Comparison of ENCODE assay signal across 8 cellular contexts in genomic region chr9:32526042-32526706, GRCh38.
A peak's percentile ranks its signal among the peaks of the same experiment; 100 is the strongest.
DNase-seq lines count a peak whose midpoint lies in the region; ATAC-seq and TF ChIP-seq lines count a peak whose summit lies in the region.

Gene RIGI (minus strand): TSS chr9:32526196. CDS start chr9:32526166, 30 bp downstream.

- TF ChIP-seq CTCF in AG09309 (IDR thresholded peaks at IDR 0.05; ENCODE audit: control insufficient read depth, insufficient read depth, low read depth, low read length, missing control alignments) (peak; percentile 48), choroid plexus epithelial cell (conservative IDR thresholded peaks at IDR 0.05; ENCODE audit: low read depth, low read length) (peak; percentile 66)

- ATAC-seq in GM18907 (IDR thresholded peaks at IDR 0.05; ENCODE audit: unreplicated experiment) (peak; percentile 86), HG03159 (IDR thresholded peaks at IDR 0.05; ENCODE audit: unreplicated experiment) (peak; percentile 67)

- DNase-seq in AG09309 (ENCODE audit: low read depth) (peak; percentile 55), NCI-H2227 (lab: John Stamatoyannopoulos, UW; ENCODE audit: unreplicated experiment) (peak; percentile 83), choroid plexus epithelial cell (ENCODE audit: low read depth) (peak; percentile 94), kidney tubule cell (ENCODE audit: low spot score) (peak; percentile 96)
- DNase-seq in activated CD4-positive, CD25-positive, alpha-beta regulatory T cell treated with anti-CD3 and anti-CD28 coated beads, Interleukin-2, amount 50 U/mL, for 72 hours: peak; percentile 71
- peak; percentile 33 to 67 (median 56) for DNase-seq in stimulated activated CD4-positive, alpha-beta T cell treated with anti-CD3 and anti-CD28 coated beads, Interleukin-1b, Interleukin-23, amount 100 ng/mL, for 24 hours (ENCODE audit: low read depth in 4 of 4, low spot score in 1 of 4)

- H3K4me3 ChIP-seq in AG09309 (ENCODE audit: control insufficient read depth, low read depth, low read length): peak within 1 kb of the TSS; percentile 62
- H3K4me3 ChIP-seq in choroid plexus epithelial cell (ENCODE audit: low read depth, low read length): peak within 1 kb of the TSS; percentile 83

Comparison
In these comparisons a context has a peak if more than half of its experiments do, and no peak if none do; other contexts are left out.
1. Peak in every context shown above with its lines: DNase-seq, ATAC-seq and H3K4me3 ChIP-seq.